1 cellular context compared by ENCODE assay signal in the genomic region with DNA sequence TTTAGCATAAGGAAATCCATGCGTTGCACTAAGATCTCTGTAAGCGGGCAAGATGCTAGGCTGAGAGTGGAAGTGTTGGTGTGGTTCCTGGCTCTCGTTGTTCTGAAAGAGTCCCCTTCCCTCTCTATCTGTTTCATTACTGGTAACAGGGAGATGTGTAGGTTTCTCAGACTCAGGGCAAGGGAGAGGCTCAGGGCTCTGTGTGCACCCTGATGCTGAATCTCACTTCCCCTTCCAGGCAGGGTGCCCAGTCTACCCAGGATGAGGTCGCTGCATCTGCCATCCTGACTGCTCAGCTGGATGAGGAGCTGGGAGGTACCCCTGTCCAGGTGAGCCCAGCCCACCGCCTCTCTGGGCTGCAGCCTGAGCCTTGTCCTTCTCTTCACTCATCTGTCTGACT.
TF ChIP-seq lines count a peak whose summit lies in the region.

No MANE protein-coding gene starts in this region.

TF ChIP-seq in IMR-90, 13 proteins besides CTCF, POLR2A, EP300 and RAD21:
- no peak for TF ChIP-seq BHLHE40 (IDR thresholded peaks at IDR 0.05; ENCODE audit: low read depth, low read length)
- TF ChIP-seq, protein P1, sequence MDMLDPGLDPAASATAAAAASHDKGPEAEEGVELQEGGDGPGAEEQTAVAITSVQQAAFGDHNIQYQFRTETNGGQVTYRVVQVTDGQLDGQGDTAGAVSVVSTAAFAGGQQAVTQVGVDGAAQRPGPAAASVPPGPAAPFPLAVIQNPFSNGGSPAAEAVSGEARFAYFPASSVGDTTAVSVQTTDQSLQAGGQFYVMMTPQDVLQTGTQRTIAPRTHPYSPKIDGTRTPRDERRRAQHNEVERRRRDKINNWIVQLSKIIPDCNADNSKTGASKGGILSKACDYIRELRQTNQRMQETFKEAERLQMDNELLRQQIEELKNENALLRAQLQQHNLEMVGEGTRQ (IDR thresholded peaks at IDR 0.05; ENCODE audit: low read depth, low read length) = no peak
- TF ChIP-seq SMC3 (IDR thresholded peaks at IDR 0.05; ENCODE audit: low read depth, low read length) = no peak
- TF ChIP-seq CHD1 (IDR thresholded peaks at IDR 0.05; ENCODE audit: low read depth, low read length) = no peak
- TF ChIP-seq FOS (IDR thresholded peaks at IDR 0.05; ENCODE audit: low read depth, low read length) = no peak
- TF ChIP-seq, protein P2, sequence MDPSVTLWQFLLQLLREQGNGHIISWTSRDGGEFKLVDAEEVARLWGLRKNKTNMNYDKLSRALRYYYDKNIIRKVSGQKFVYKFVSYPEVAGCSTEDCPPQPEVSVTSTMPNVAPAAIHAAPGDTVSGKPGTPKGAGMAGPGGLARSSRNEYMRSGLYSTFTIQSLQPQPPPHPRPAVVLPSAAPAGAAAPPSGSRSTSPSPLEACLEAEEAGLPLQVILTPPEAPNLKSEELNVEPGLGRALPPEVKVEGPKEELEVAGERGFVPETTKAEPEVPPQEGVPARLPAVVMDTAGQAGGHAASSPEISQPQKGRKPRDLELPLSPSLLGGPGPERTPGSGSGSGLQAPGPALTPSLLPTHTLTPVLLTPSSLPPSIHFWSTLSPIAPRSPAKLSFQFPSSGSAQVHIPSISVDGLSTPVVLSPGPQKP (IDR thresholded peaks at IDR 0.05; ENCODE audit: borderline replicate concordance, low read depth, low read length) = no peak
- no peak for TF ChIP-seq MAFK (IDR thresholded peaks at IDR 0.05; ENCODE audit: low read depth, low read length)
- TF ChIP-seq RFX5 (IDR thresholded peaks at IDR 0.05; ENCODE audit: low read depth, low read length) = no peak
- TF ChIP-seq RCOR1 (IDR thresholded peaks at IDR 0.05; ENCODE audit: insufficient replicate concordance, low read length) = no peak
- TF ChIP-seq NFE2L2 (IDR thresholded peaks at IDR 0.05; ENCODE audit: low read depth, low read length) = no peak
- no peak for TF ChIP-seq MAZ (IDR thresholded peaks at IDR 0.05; ENCODE audit: borderline replicate concordance, low read depth, low read length)
- TF ChIP-seq MXI1 (IDR thresholded peaks at IDR 0.05; ENCODE audit: borderline replicate concordance, low read depth, low read length) = no peak
- TF ChIP-seq CEBPB (IDR thresholded peaks at IDR 0.05; ENCODE audit: low read depth, low read length) = no peak
